In the genomic region with DNA sequence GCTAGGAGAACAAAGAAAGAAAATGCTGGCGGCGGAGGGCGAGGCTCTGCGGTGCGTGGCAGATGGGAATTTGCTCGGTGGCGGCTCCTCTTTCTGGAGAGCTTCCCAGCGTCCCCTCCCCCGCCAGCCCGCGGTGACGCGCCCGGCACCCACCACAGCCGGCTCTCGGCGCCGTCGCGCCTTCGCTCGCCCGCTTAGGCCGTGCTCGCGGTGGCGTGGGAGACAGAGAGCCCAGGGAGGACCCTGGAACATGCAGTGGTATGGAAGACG, we compare ENCODE assay signal across 8 cellular contexts. TPM values are rescaled to one million over a fixed set of nuclear protein-coding genes. Genes with fewer than 3 reads are reported as not detected.
DNase-seq lines count a peak whose midpoint lies in the region; ATAC-seq, FAIRE-seq and TF ChIP-seq lines count a peak whose summit lies in the region.

No MANE protein-coding gene starts in this region.

- intact Hi-C loops in Caco-2 (cut with micrococcal nuclease; ENCODE audit: unreplicated experiment) (no loop called here), transverse colon (cut with DNase I; ENCODE audit: low total_unique reads) (no loop called here)

- H3K9me3 ChIP-seq in Caco-2 (no peaks in the 10 kb centered on the region), transverse colon (no peaks in the 10 kb centered on the region)

- H3K36me3 Mint-ChIP-seq in Caco-2 (ENCODE audit: insufficient read depth, unreplicated experiment): no peaks in the 10 kb centered on the region
- H3K36me3 Mint-ChIP-seq in nephron progenitor cell (ENCODE audit: low read depth): no peaks in the 10 kb centered on the region

- peaks cover 2% of the 10 kb centered on the region for H3K27me3 Mint-ChIP-seq in Caco-2 (ENCODE audit: insufficient read depth, unreplicated experiment)
- H3K27me3 Mint-ChIP-seq in nephron progenitor cell (ENCODE audit: low read depth, poor library complexity): peaks cover 5% of the 10 kb centered on the region

- in situ Hi-C loops in transverse colon (cut with MboI; ENCODE audit: low pct_ligation_motif_present in 1 of 4, low pct_unique_long_range_greater_than_20kb in 1 of 4, low sequenced_read_pairs in 3 of 4): no loop called here

- no TSS peak for BruUV-seq in Caco-2 (replicated peaks; lab: Mats Ljungman, UMichigan)

- 2% methylated on average over 28 of the region's 28 CpGs; no CpG with 5 or more reads in 1 of the 2 donors for WGBS in transverse colon (ENCODE audit: low coverage in 1 of 2), 2 donors

- TF ChIP-seq POLR2A in NB4 (IDR thresholded peaks at IDR 0.05; ENCODE audit: extremely low read depth, insufficient read length) (no peak), transverse colon (IDR thresholded peaks at IDR 0.05) (no peak), GM12892 (IDR thresholded peaks at IDR 0.05; ENCODE audit: low read depth, low read length) (no peak)

- peak in 1 of 2 experiments; percentile 41 for DNase-seq in Caco-2
- peak; percentile 51 for DNase-seq in NB4 (ENCODE audit: low read depth)
- peak; percentile 15 for DNase-seq in activated T-helper 9 cell treated with anti-CD3 and anti-CD28 coated beads, Interleukin-2, amount 50 U/mL, for 16 hours (ENCODE audit: low read depth)
- peak; percentile 39 for DNase-seq in foreskin melanocyte
- peak; percentile 73 for DNase-seq in nephron progenitor cell
- DNase-seq in transverse colon: peak; percentile 53
- no peak for DNase-seq in GM12892 (ENCODE audit: insufficient read length)

- FAIRE-seq in GM12892 (lab: Jason Lieb, UNC): no peak

- H3K9me3 Mint-ChIP-seq in Caco-2 (ENCODE audit: unreplicated experiment): no peaks in the 10 kb centered on the region
- H3K9me3 Mint-ChIP-seq in nephron progenitor cell: no peaks in the 10 kb centered on the region

- peaks cover 2% of the 10 kb centered on the region for H3K27me3 ChIP-seq in Caco-2 (replicated peaks; ENCODE audit: control insufficient read depth, insufficient read depth, low read length)
- no peaks in the 10 kb centered on the region for H3K27me3 ChIP-seq in transverse colon

- peak overlapping the region; percentile 91 for H3K4me3 Mint-ChIP-seq in Caco-2 (ENCODE audit: unreplicated experiment)
- peak overlapping the region; percentile 97 for H3K4me3 Mint-ChIP-seq in nephron progenitor cell

- H3K4me3 ChIP-seq in Caco-2 (ENCODE audit: low read depth, low read length): peak overlapping the region; percentile 95
- H3K4me3 ChIP-seq in NB4 (ENCODE audit: low read depth, low read length): peak overlapping the region; percentile 69
- H3K4me3 ChIP-seq in transverse colon: peak overlapping the region; percentile 80 to 97 (median 90)

- no peak for TF ChIP-seq EP300 in transverse colon (IDR thresholded peaks at IDR 0.05; ENCODE audit: low read depth)

- no peak for TF ChIP-seq CTCF in Caco-2 (IDR thresholded peaks at IDR 0.05; ENCODE audit: insufficient read depth in 1 of 2, low read depth in 1 of 2, low read length in 1 of 2, severe bottlenecking in 1 of 2, unreplicated experiment in 1 of 2)
- no peak for TF ChIP-seq CTCF in NB4 (IDR thresholded peaks at IDR 0.05; ENCODE audit: low read depth, low read length)
- no peak for TF ChIP-seq CTCF in nephron progenitor cell (IDR thresholded peaks at IDR 0.05)
- no peak for TF ChIP-seq CTCF in transverse colon (IDR thresholded peaks at IDR 0.05)

- H3K27ac Mint-ChIP-seq in Caco-2 (ENCODE audit: unreplicated experiment) (peak overlapping the region; percentile 74), nephron progenitor cell (peak overlapping the region; percentile 99)

- H3K36me3 ChIP-seq in Caco-2 (ENCODE audit: control insufficient read depth, insufficient read depth, low read length) (no peaks in the 10 kb centered on the region), transverse colon (no peaks in the 10 kb centered on the region)

- peaks cover 6% of the 10 kb centered on the region; the same call in 1 of the 2 replicates for H3K4me1 ChIP-seq in Caco-2
- peaks cover 0 to 30% (median 23%) of the 10 kb centered on the region in 4 donors for H3K4me1 ChIP-seq in transverse colon

- POLR2A ChIA-PET in Caco-2 (lab: Charles Lee): no interaction called here

- H3K4me1 Mint-ChIP-seq in Caco-2 (ENCODE audit: low read depth, unreplicated experiment) (peaks cover 12% of the 10 kb centered on the region), nephron progenitor cell (peaks cover 33% of the 10 kb centered on the region)

- ATAC-seq in GM21528 (IDR thresholded peaks at IDR 0.05; ENCODE audit: low FRiP score, unreplicated experiment): peak; percentile 16

- H3K27ac ChIP-seq in transverse colon: peak overlapping the region; percentile 93 to 98 (median 97)

- CTCF ChIA-PET in Caco-2 (lab: Charles Lee): no interaction called here

RNA-seq across cellular contexts. Expression of a gene that starts 0.6 kb away (rescaled TPM):
- total RNA-seq in Caco-2 (2022): 5.0 and 6.4 TPM in 2 replicates
- 10 to 100 TPM in 2 of 4 donors, 1 to 10 TPM in 2; 4.1 to 15.5 (median 10.9) TPM for total RNA-seq in transverse colon
- 9.1 TPM for polyA plus RNA-seq in GM12892 (2012; ENCODE audit: missing spikeins)
